ENCODE assay signal across 18 cellular contexts in the genomic region with DNA sequence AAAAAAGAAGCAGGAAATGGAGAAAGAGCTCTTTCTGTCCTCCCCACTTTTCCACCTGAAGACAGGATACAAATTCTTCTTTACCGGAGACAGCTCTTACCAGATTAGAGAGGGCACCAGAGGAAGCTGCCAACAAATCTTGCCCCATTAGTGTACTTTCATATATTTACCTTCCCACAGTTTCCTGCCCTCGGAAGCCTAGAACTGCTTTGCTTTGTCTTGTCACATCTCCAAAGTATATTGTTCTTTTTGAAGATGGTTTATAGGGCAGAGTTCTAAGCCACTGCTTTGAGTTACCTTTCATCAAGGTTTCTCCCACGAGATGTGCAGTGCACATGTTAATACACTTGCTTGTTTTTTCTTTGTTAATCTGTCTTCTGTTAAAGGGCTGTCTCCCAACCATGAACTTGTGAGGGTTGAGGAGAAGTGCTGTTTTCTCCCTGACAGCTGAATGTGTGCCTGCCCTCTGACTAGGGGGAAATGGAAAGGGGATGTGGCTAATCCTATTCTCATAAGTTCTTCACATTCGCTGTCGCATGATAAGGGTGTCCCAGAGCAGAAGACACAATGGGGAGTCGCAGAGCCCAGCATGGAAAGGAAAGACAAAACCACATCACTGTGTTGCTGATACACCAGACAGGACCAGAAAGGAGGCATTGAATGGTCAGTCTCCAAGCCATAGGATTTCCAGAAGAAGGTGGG. TPM values are rescaled to one million over a fixed set of nuclear protein-coding genes. Genes with fewer than 3 reads are reported as not detected.
A peak's percentile ranks its signal among the peaks of the same experiment; 100 is the strongest.
DNase-seq lines count a peak whose midpoint lies in the region; ATAC-seq and TF ChIP-seq lines count a peak whose summit lies in the region.
"Had no signal": no experiment of that assay in that cellular context is flagged by ENCODE, and none has a peak within 500 bp of the region (broad histone marks: within the 10 kb centered on the region; RNA-seq: fewer than 3 reads in every experiment).

No MANE protein-coding gene starts in this region.

- H3K9ac ChIP-seq in neural progenitor cell = no peak overlapping the region

- H3K9me3 Mint-ChIP-seq in activated CD4-positive, alpha-beta T cell treated with anti-CD3 and anti-CD28 coated beads for 36 hours (ENCODE audit: low read depth) = no peaks in the 10 kb centered on the region
- peaks cover 5% of the 10 kb centered on the region for H3K9me3 Mint-ChIP-seq in neural progenitor cell

- no peak overlapping the region for H3K4me3 ChIP-seq in NB4 (ENCODE audit: low read depth, low read length)
- no peak overlapping the region for H3K4me3 ChIP-seq in neural progenitor cell
- H3K4me3 ChIP-seq: esophagus muscularis mucosa, SK-N-MC, transverse colon had no signal

- H3K4me2 ChIP-seq in neural progenitor cell = no peak overlapping the region

- peaks cover 7% of the 10 kb centered on the region for H3K27me3 Mint-ChIP-seq in activated CD4-positive, alpha-beta T cell treated with anti-CD3 and anti-CD28 coated beads for 36 hours
- H3K27me3 Mint-ChIP-seq in neural progenitor cell (ENCODE audit: insufficient read depth, low read depth) = peaks cover 6% of the 10 kb centered on the region

- intact Hi-C loops in activated CD4-positive, alpha-beta T cell treated with anti-CD3 and anti-CD28 coated beads for 36 hours (cut with DNase I, micrococcal nuclease) = no loop called here

- H3F3A ChIP-seq in neural progenitor cell (ENCODE audit: low read depth) = no peaks in the 10 kb centered on the region

- H4K20me1 ChIP-seq in neural progenitor cell (ENCODE audit: low read depth) = no peaks in the 10 kb centered on the region

- CTCF ChIA-PET in activated CD4-positive, alpha-beta T cell treated with anti-CD3 and anti-CD28 coated beads for 36 hours (lab: Charles Lee) = interaction anchor here (0.7 to 1.3 kb wide), 5 partner anchors 39 to 152 kb away, joined by 3 to 4 read pairs (median 3); no protein-coding TSS in a partner anchor

- DNase-seq in activated CD4-positive, alpha-beta T cell treated with anti-CD3 and anti-CD28 coated beads for 36 hours = no peak
- DNase-seq in activated CD4-positive, alpha-beta T cell treated with anti-CD3 and anti-CD28 coated beads, Interleukin-2, amount 50 U/mL, for 48 hours = no peak
- DNase-seq in NB4 (ENCODE audit: low read depth) = peak; percentile 58
- DNase-seq in neural progenitor cell (ENCODE audit: low spot score) = no peak
- no peak for DNase-seq in superior temporal gyrus (ENCODE audit: extremely low spot score)
- no peak for DNase-seq in T-helper 9 cell
- DNase-seq: 8988T; EL; H9; NCI-H1436; stimulated activated CD4-positive, alpha-beta T cell treated with anti-CD3 and anti-CD28 coated beads, Interleukin-4, amount 100 ng/mL, for 1 hour; transverse colon had no signal

- no peaks in the 10 kb centered on the region for H3K36me3 Mint-ChIP-seq in activated CD4-positive, alpha-beta T cell treated with anti-CD3 and anti-CD28 coated beads for 36 hours (ENCODE audit: low read depth)
- H3K36me3 Mint-ChIP-seq in neural progenitor cell = peaks cover 7% of the 10 kb centered on the region
- H3K36me3 Mint-ChIP-seq: CD14-positive monocyte had no signal

- no peak for TF ChIP-seq POLR2A in NB4 (IDR thresholded peaks at IDR 0.05; ENCODE audit: extremely low read depth, insufficient read length)

- H3K9me3 ChIP-seq in neural progenitor cell (ENCODE audit: low read depth) = no peaks in the 10 kb centered on the region
- H3K9me3 ChIP-seq: esophagus muscularis mucosa, transverse colon had no signal

- POLR2A ChIA-PET in activated CD4-positive, alpha-beta T cell treated with anti-CD3 and anti-CD28 coated beads for 36 hours (lab: Charles Lee) = no interaction called here

- peak; percentile 56 for ATAC-seq in activated CD4-positive, alpha-beta T cell treated with anti-CD3 and anti-CD28 coated beads for 36 hours
- no peak for ATAC-seq in GM18502 (IDR thresholded peaks at IDR 0.05; ENCODE audit: poor library complexity, unreplicated experiment)
- ATAC-seq: WTC11 had no signal

- peak overlapping the region; percentile 44 for H3K27ac Mint-ChIP-seq in activated CD4-positive, alpha-beta T cell treated with anti-CD3 and anti-CD28 coated beads for 36 hours
- peak overlapping the region; percentile 16 for H3K27ac Mint-ChIP-seq in neural progenitor cell
- H3K27ac Mint-ChIP-seq: WTC11 had no signal

- H3K4me3 Mint-ChIP-seq in activated CD4-positive, alpha-beta T cell treated with anti-CD3 and anti-CD28 coated beads for 36 hours = peak overlapping the region; percentile 18
- peak overlapping the region; percentile 20 for H3K4me3 Mint-ChIP-seq in neural progenitor cell
- H3K4me3 Mint-ChIP-seq: CD14-positive monocyte, H9, WTC11 had no signal

- no peak for TF ChIP-seq CTCF in NB4 (IDR thresholded peaks at IDR 0.05; ENCODE audit: low read depth, low read length)
- no peak for TF ChIP-seq CTCF in VCaP (conservative IDR thresholded peaks at IDR 0.05)
- TF ChIP-seq CTCF in neural progenitor cell (IDR thresholded peaks at IDR 0.05) = no peak

- H3K27me3 ChIP-seq in neural progenitor cell = no peaks in the 10 kb centered on the region

- no peaks in the 10 kb centered on the region for H3K36me3 ChIP-seq in neural progenitor cell
- H3K36me3 ChIP-seq: esophagus muscularis mucosa, transverse colon had no signal

- peak overlapping the region; percentile 57 for H3K27ac ChIP-seq in VCaP
- no peak overlapping the region for H3K27ac ChIP-seq in neural progenitor cell
- H3K27ac ChIP-seq: esophagus muscularis mucosa, SK-N-MC, transverse colon had no signal

- peaks cover 23% of the 10 kb centered on the region for H3K4me1 ChIP-seq in neural progenitor cell
- H3K4me1 ChIP-seq: esophagus muscularis mucosa, transverse colon had no signal

- no peak overlapping the region for H2AFZ ChIP-seq in neural progenitor cell (replicated peaks)

- no peaks in the 10 kb centered on the region for H3K79me2 ChIP-seq in neural progenitor cell (ENCODE audit: low read depth)

- H3K4me1 Mint-ChIP-seq in activated CD4-positive, alpha-beta T cell treated with anti-CD3 and anti-CD28 coated beads for 36 hours = peaks cover 29% of the 10 kb centered on the region
- H3K4me1 Mint-ChIP-seq in neural progenitor cell = peaks cover 58% of the 10 kb centered on the region
- H3K4me1 Mint-ChIP-seq: WTC11 had no signal

RNA-seq across cellular contexts. Expression of a gene that starts 24.2 kb away (rescaled TPM):
- total RNA-seq in activated CD4-positive, alpha-beta T cell treated with anti-CD3 and anti-CD28 coated beads for 36 hours = 10 to 100 TPM; 37.0 to 38.0 TPM
- total RNA-seq in neural progenitor cell (ENCODE audit: low replicate concordance) = 42.8 and 55.0 TPM in 2 replicates

RNA-seq across cellular contexts. Expression of a gene that starts 37.9 kb away (rescaled TPM):
- total RNA-seq in activated CD4-positive, alpha-beta T cell treated with anti-CD3 and anti-CD28 coated beads for 36 hours = under 1 TPM; 0.07 to 0.09 TPM
- 46.3 and 93.5 TPM in 2 replicates for total RNA-seq in neural progenitor cell (ENCODE audit: low replicate concordance)

RNA-seq across cellular contexts. Expression of a gene that starts 45.9 kb away (rescaled TPM):
- total RNA-seq in activated CD4-positive, alpha-beta T cell treated with anti-CD3 and anti-CD28 coated beads for 36 hours = 1 to 10 TPM; 5.0 to 5.6 TPM
- total RNA-seq in neural progenitor cell (ENCODE audit: low replicate concordance) = 5.6 and 11.6 TPM in 2 replicates

Comparison
In these comparisons a context has a peak if more than half of its experiments do, and no peak if none do; other contexts are left out.
1. RNA of a gene that starts 37.9 kb away (total RNA-seq): 46.3 to 93.5 TPM in neural progenitor cell; 0.07 to 0.09 TPM in activated CD4-positive, alpha-beta T cell treated with anti-CD3 and anti-CD28 coated beads for 36 hours; every median in the first group is over 10 times any median in the second.